Comparison of ENCODE assay signal across 20 cellular contexts in genomic region chr1:201230676-201231075, GRCh38. TPM values are rescaled to one million over a fixed set of nuclear protein-coding genes. Genes with fewer than 3 reads are reported as not detected.
"Had no signal": no experiment of that assay in that cellular context is flagged by ENCODE, and none has a peak within 500 bp of the region (broad histone marks: within the 10 kb centered on the region; RNA-seq: fewer than 3 reads in every experiment).

No MANE protein-coding gene starts in this region.

- H3K27me3 ChIP-seq: gastrocnemius medialis, right atrium auricular region, suprapubic skin, thyroid gland, upper lobe of left lung, uterus had no signal

- H3K27ac Mint-ChIP-seq: naive thymus-derived CD4-positive, alpha-beta T cell; nephron progenitor cell; stimulated activated effector memory CD8-positive, alpha-beta T cell treated with anti-CD3 and anti-CD28 coated beads, Interleukin-12 subunit alpha, Interleukin-12 subunit beta, amount 100 ng/mL, for 72 hours had no signal

- H3K9me3 Mint-ChIP-seq: stimulated activated effector memory CD8-positive, alpha-beta T cell treated with anti-CD3 and anti-CD28 coated beads, Interleukin-12 subunit alpha, Interleukin-12 subunit beta, amount 100 ng/mL, for 72 hours had no signal

- H3K4me1 ChIP-seq: gastrocnemius medialis, heart right ventricle, right atrium auricular region, suprapubic skin, thyroid gland, upper lobe of left lung, uterus had no signal

- H3K4me3 ChIP-seq: gastrocnemius medialis, heart right ventricle, right atrium auricular region, suprapubic skin, thyroid gland, upper lobe of left lung, uterus had no signal

- H3K36me3 Mint-ChIP-seq: naive thymus-derived CD4-positive, alpha-beta T cell; stimulated activated effector memory CD8-positive, alpha-beta T cell treated with anti-CD3 and anti-CD28 coated beads, Interleukin-12 subunit alpha, Interleukin-12 subunit beta, amount 100 ng/mL, for 72 hours had no signal

- H3K4me3 Mint-ChIP-seq: naive thymus-derived CD4-positive, alpha-beta T cell; nephron progenitor cell; stimulated activated effector memory CD8-positive, alpha-beta T cell treated with anti-CD3 and anti-CD28 coated beads, Interleukin-12 subunit alpha, Interleukin-12 subunit beta, amount 100 ng/mL, for 72 hours had no signal

- H3K27ac ChIP-seq: gastrocnemius medialis, heart right ventricle, right atrium auricular region, suprapubic skin, thyroid gland, upper lobe of left lung, uterus had no signal

- H3K9me3 ChIP-seq: gastrocnemius medialis, suprapubic skin, thyroid gland, upper lobe of left lung, uterus had no signal

- H3K4me1 Mint-ChIP-seq: naive thymus-derived CD4-positive, alpha-beta T cell; stimulated activated effector memory CD8-positive, alpha-beta T cell treated with anti-CD3 and anti-CD28 coated beads, Interleukin-12 subunit alpha, Interleukin-12 subunit beta, amount 100 ng/mL, for 72 hours had no signal

- ATAC-seq: gastrocnemius medialis; heart right ventricle; left lobe of liver; naive thymus-derived CD4-positive, alpha-beta T cell; stimulated activated effector memory CD8-positive, alpha-beta T cell treated with anti-CD3 and anti-CD28 coated beads, Interleukin-12 subunit alpha, Interleukin-12 subunit beta, amount 100 ng/mL, for 72 hours; stimulated activated naive CD8-positive, alpha-beta T cell treated with anti-CD3 and anti-CD28 coated beads, Interleukin-15, Interleukin-2, amounts not matched to agents 100 U/mL and 50 U/mL, for 24 hours had no signal

- H3K36me3 ChIP-seq: gastrocnemius medialis, heart right ventricle, right atrium auricular region, suprapubic skin, thyroid gland, upper lobe of left lung, uterus had no signal

- DNase-seq: effector CD8-positive, alpha-beta T cell; gastrocnemius medialis; heart right ventricle; hypothalamus; naive thymus-derived CD4-positive, alpha-beta T cell; nephron progenitor cell; small intestine; stimulated activated CD4-positive, alpha-beta T cell treated with anti-CD3 and anti-CD28 coated beads, Interleukin-4, amount 100 ng/mL, for 1 hour; stimulated activated CD8-positive, alpha-beta memory T cell treated with anti-CD3 and anti-CD28 coated beads, Interleukin-4, amount 100 ng/mL, for 48 hours; stimulated activated naive CD8-positive, alpha-beta T cell treated with anti-CD3 and anti-CD28 coated beads, Interleukin-15, Interleukin-2, amounts not matched to agents 100 U/mL and 50 U/mL, for 24 hours; thyroid gland; upper lobe of left lung; uterus had no signal

RNA-seq across cellular contexts. Expression of gene IGFN1, which starts 40.1 kb away (rescaled TPM):
- total RNA-seq: dermis microvascular lymphatic vessel endothelial cell; left lobe of liver; mesenteric fat pad; naive thymus-derived CD4-positive, alpha-beta T cell; right atrium auricular region had no signal

RNA-seq across cellular contexts. Expression of gene PKP1, which starts 52.6 kb away (rescaled TPM):
- total RNA-seq: mononuclear cell; naive thymus-derived CD4-positive, alpha-beta T cell had no signal
